ENCODE assay signal across 22 cellular contexts in genomic region chr13:84563611-84564010, GRCh38.
DNase-seq lines count a peak whose midpoint lies in the region; ATAC-seq and TF ChIP-seq lines count a peak whose summit lies in the region.
"Had no signal": no experiment of that assay in that cellular context is flagged by ENCODE, and none has a peak within 500 bp of the region (broad histone marks: within the 10 kb centered on the region; RNA-seq: fewer than 3 reads in every experiment).

No MANE protein-coding gene starts in this region.

- no peak overlapping the region for H3K27ac ChIP-seq in lower lobe of right lung
- H3K27ac ChIP-seq: BLaER1 treated with 17β-estradiol and CSF1 and Interleukin-3, amounts not matched to agents 10 nM and 100 nM; HL-60; Peyer's patch had no signal

- H3K4me1 ChIP-seq in lower lobe of right lung, result no peaks in the 10 kb centered on the region
- H3K4me1 ChIP-seq: Peyer's patch had no signal

- no peaks in the 10 kb centered on the region for H3K27me3 ChIP-seq in lower lobe of right lung (ENCODE audit: low read depth)
- H3K27me3 ChIP-seq: BLaER1 treated with 17β-estradiol and CSF1 and Interleukin-3, amounts not matched to agents 10 nM and 100 nM; Peyer's patch had no signal

- H3K36me3 ChIP-seq in lower lobe of right lung, result no peaks in the 10 kb centered on the region
- H3K36me3 ChIP-seq: BLaER1 treated with 17β-estradiol and CSF1 and Interleukin-3, amounts not matched to agents 10 nM and 100 nM; Peyer's patch had no signal

- DNase-seq in COR-L47 (lab: John Stamatoyannopoulos, UW), result peak; percentile 61
- peak; percentile 83 for DNase-seq in NCI-H1092 (lab: John Stamatoyannopoulos, UW)
- peak; percentile 70 for DNase-seq in NCI-H345 (lab: John Stamatoyannopoulos, UW)
- peak; percentile 33 for DNase-seq in NCI-H774 (lab: John Stamatoyannopoulos, UW)
- DNase-seq in ureter (ENCODE audit: low spot score), result no peak
- no peak for DNase-seq in lower lobe of right lung
- DNase-seq: CD8-positive, alpha-beta memory T cell; DMS 273 treated with DMSO at 0.1 percent for 48 hours; Kasumi-1; MM.1S; NCI-H1105 treated with DMSO at 0.1 percent for 48 hours; NCI-H1930; Peyer's patch; T-helper 1 cell; T1000 had no signal

- intact Hi-C loops in lower lobe of right lung (cut with DNase I), result no loop called here

- H3K4me3 ChIP-seq in lower lobe of right lung, result no peak overlapping the region
- H3K4me3 ChIP-seq: BLaER1 treated with 17β-estradiol and CSF1 and Interleukin-3, amounts not matched to agents 10 nM and 100 nM; Peyer's patch had no signal

- no peak for TF ChIP-seq CTCF in lower lobe of right lung (IDR thresholded peaks at IDR 0.05)

- no peak for ATAC-seq in GM19395 (IDR thresholded peaks at IDR 0.05; ENCODE audit: unreplicated experiment)
- no peak for ATAC-seq in lower lobe of right lung
- ATAC-seq in GM21737 (IDR thresholded peaks at IDR 0.05; ENCODE audit: unreplicated experiment), result no peak
- ATAC-seq: HCT116, Right ventricle myocardium inferior, SK-N-SH treated with all-trans-retinoic acid at 6 μM for 48 hours had no signal

- no peaks in the 10 kb centered on the region for H3K9me3 ChIP-seq in lower lobe of right lung
- H3K9me3 ChIP-seq: Peyer's patch had no signal

Comparison
In these comparisons a context has a peak if more than half of its experiments do, and no peak if none do; other contexts are left out.
1. DNase-seq: peak in COR-L47 (single experiment), NCI-H1092 (single experiment), NCI-H345 (single experiment) and NCI-H774 (single experiment); none in ureter (single experiment) and lower lobe of right lung (single experiment).